9 cellular contexts compared by ENCODE assay signal in genomic region chr17:41690497-41690896, GRCh38. TPM values are rescaled to one million over a fixed set of nuclear protein-coding genes. Genes with fewer than 3 reads are reported as not detected.
DNase-seq lines count a peak whose midpoint lies in the region; ATAC-seq and TF ChIP-seq lines count a peak whose summit lies in the region.
"Had no signal": no experiment of that assay in that cellular context is flagged by ENCODE, and none has a peak within 500 bp of the region (broad histone marks: within the 10 kb centered on the region; RNA-seq: fewer than 3 reads in every experiment).

No MANE protein-coding gene starts in this region.

- POLR2A ChIA-PET in RWPE1 (lab: Yijun Ruan, JAX; ENCODE audit: low non-redundant PET): no interaction called here

- H3K9ac ChIP-seq in SU-DHL-6 (ENCODE audit: low read length): no peak overlapping the region
- H3K9ac ChIP-seq in rectal smooth muscle tissue (ENCODE audit: low read length): no peak overlapping the region

- H3K9me2 ChIP-seq in SU-DHL-6 (replicated peaks; ENCODE audit: insufficient read depth, low read length): no peaks in the 10 kb centered on the region

- peaks cover 20% of the 10 kb centered on the region for H4K20me1 ChIP-seq in SU-DHL-6 (ENCODE audit: low read depth, low read length)

- H3K27me3 ChIP-seq in SU-DHL-6 (ENCODE audit: low read length) (no peaks in the 10 kb centered on the region), esophagus squamous epithelium (no peaks in the 10 kb centered on the region), rectal smooth muscle tissue (ENCODE audit: control insufficient read depth, insufficient read depth, low read length) (no peaks in the 10 kb centered on the region)

- peaks cover 17% of the 10 kb centered on the region for H3K79me2 ChIP-seq in SU-DHL-6 (ENCODE audit: insufficient read depth, low read length)

- H3K4me3 ChIP-seq in GM08714 (ENCODE audit: low read length): peak overlapping the region; percentile 92; the same call in 1 of the 2 replicates
- H3K4me3 ChIP-seq in SU-DHL-6 (ENCODE audit: insufficient read depth, low read length, poor library complexity, severe bottlenecking): no peak overlapping the region
- peak overlapping the region; percentile 72 to 96 (median 82) for H3K4me3 ChIP-seq in esophagus squamous epithelium
- peak overlapping the region; percentile 76 for H3K4me3 ChIP-seq in rectal smooth muscle tissue (ENCODE audit: low read length)

- TF ChIP-seq CTCF in SU-DHL-6 (IDR thresholded peaks at IDR 0.05; ENCODE audit: insufficient read depth, low read length, poor library complexity, severe bottlenecking) (no peak), esophagus squamous epithelium (IDR thresholded peaks at IDR 0.05) (no peak), RWPE1 (conservative IDR thresholded peaks at IDR 0.05; ENCODE audit: low read depth) (no peak)

- no peak for ATAC-seq in esophagus mucosa

- WGBS in esophagus squamous epithelium, 2 donors: 59 to 79% methylated on average over 1 to 2 of the region's 2 CpGs

- H3K36me3 ChIP-seq in SU-DHL-6 (ENCODE audit: low read length) (peaks cover 33% of the 10 kb centered on the region), esophagus squamous epithelium (peaks cover 33 to 62% (median 54%) of the 10 kb centered on the region in 3 donors), rectal smooth muscle tissue (ENCODE audit: control insufficient read depth, insufficient read depth, low read length) (peaks cover 43% of the 10 kb centered on the region)

- H3K4me2 ChIP-seq in SU-DHL-6 (ENCODE audit: low read depth, low read length, poor library complexity, severe bottlenecking): peak overlapping the region; percentile 68

- H3K27ac ChIP-seq in SU-DHL-6 (ENCODE audit: low read depth, low read length) (peak overlapping the region; percentile 82; the same call in 1 of the 2 replicates), esophagus squamous epithelium (peak overlapping the region; percentile 98 to 100 (median 99)), rectal smooth muscle tissue (ENCODE audit: low read depth, low read length) (peak overlapping the region; percentile 99), RWPE1 (no peak overlapping the region; the same call in 1 of the 2 replicates)

- no peak overlapping the region for H2AFZ ChIP-seq in SU-DHL-6 (ENCODE audit: low read depth, low read length, severe bottlenecking)

- peaks cover 61% of the 10 kb centered on the region for H3F3A ChIP-seq in SU-DHL-6 (ENCODE audit: insufficient read depth)

- no peak for TF ChIP-seq POLR2A in esophagus squamous epithelium (IDR thresholded peaks at IDR 0.05)

- no peaks in the 10 kb centered on the region for H3K9me3 ChIP-seq in SU-DHL-6 (ENCODE audit: insufficient read depth, low read length)
- H3K9me3 ChIP-seq in esophagus squamous epithelium: no peaks in the 10 kb centered on the region

- DNase-seq in esophagus squamous epithelium (lab: John Stamatoyannopoulos, UW): no peak
- no peak for DNase-seq in dermis blood vessel endothelial cell
- no peak for DNase-seq in NCI-H1694 (lab: John Stamatoyannopoulos, UW)
- DNase-seq in RWPE1 (ENCODE audit: low spot score): no peak

- intact Hi-C loops in esophagus squamous epithelium (cut with DNase I): no loop called here

- H3K4me1 ChIP-seq in esophagus squamous epithelium: peaks cover 14 to 48% (median 23%) of the 10 kb centered on the region in 3 donors
- H3K4me1 ChIP-seq in rectal smooth muscle tissue (ENCODE audit: control insufficient read depth, insufficient read depth, low read length): peaks cover 17% of the 10 kb centered on the region

- CTCF ChIA-PET in RWPE1 (lab: Yijun Ruan, JAX): interaction anchor here (0.7 kb wide), 1 partner anchor 106 kb away, joined by 4 read pairs; no protein-coding TSS in a partner anchor

RNA-seq across cellular contexts. Expression of gene EIF1, which starts 1.8 kb away (rescaled TPM):
- total RNA-seq in esophagus squamous epithelium (100 to 1,000 TPM in 3 of 4 donors, 10 to 100 TPM in 1; 96.5 to 311 (median 223) TPM), esophagus mucosa (725 TPM), dermis blood vessel endothelial cell (93.3 and 128 TPM in 2 replicates)

RNA-seq across cellular contexts. Expression of gene GAST, which starts 21.6 kb away (rescaled TPM):
- total RNA-seq in esophagus squamous epithelium (not detected), esophagus mucosa (not detected), dermis blood vessel endothelial cell (not detected in 2 replicates)
- total RNA-seq: LHCN-M2 had no signal

RNA-seq across cellular contexts. Expression of gene HAP1, which starts 43.9 kb away (rescaled TPM):
- total RNA-seq in esophagus squamous epithelium (under 1 TPM; 0.34 to 0.94 (median 0.53) TPM), esophagus mucosa (1.4 TPM), dermis blood vessel endothelial cell (0.23 and 0.68 TPM in 2 replicates)
- total RNA-seq: LHCN-M2 had no signal
